ENCODE assay signal across 8 cellular contexts in genomic region chr19:932647-933552, GRCh38. TPM values are rescaled to one million over a fixed set of nuclear protein-coding genes. Genes with fewer than 3 reads are reported as not detected.
DNase-seq lines count a peak whose midpoint lies in the region; ATAC-seq and TF ChIP-seq lines count a peak whose summit lies in the region.

No MANE protein-coding gene starts in this region.

- peak overlapping the region; percentile 57 for H3K9ac ChIP-seq in endocrine pancreas (ENCODE audit: control insufficient read depth, insufficient read depth, low read length)

- no peaks in the 10 kb centered on the region for H3K36me3 ChIP-seq in endocrine pancreas (ENCODE audit: control insufficient read depth, insufficient read depth, low read length)

- TF ChIP-seq CTCF in activated B cell treated with CpG ODN at 0.5 μM for 24 hours (IDR thresholded peaks at IDR 0.05): no peak

- CTCF ChIA-PET in activated B cell treated with CpG ODN at 0.5 μM for 24 hours (lab: Charles Lee): interaction anchor here (2.1 kb wide), 1 partner anchor 49 kb away, joined by 5 read pairs; no protein-coding TSS in a partner anchor

- H3K4me1 Mint-ChIP-seq in activated B cell treated with CpG ODN at 0.5 μM for 24 hours: peaks cover 41% of the 10 kb centered on the region
- H3K4me1 Mint-ChIP-seq in natural killer cell treated with Interleukin-12 subunit alpha and Interleukin-12 subunit beta and Interleukin-15 and Interleukin-18, amount 100 ng/mL, for 72 hours (ENCODE audit: low read depth in 2 of 2): peaks cover 8 to 13% of the 10 kb centered on the region in 2 donors

- H3K9me3 ChIP-seq in endocrine pancreas (ENCODE audit: control insufficient read depth, low read length): no peaks in the 10 kb centered on the region

- ATAC-seq in activated B cell treated with CpG ODN at 0.5 μM for 24 hours (ENCODE audit: low read depth) (peak; percentile 36), HG03175 (IDR thresholded peaks at IDR 0.05; ENCODE audit: unreplicated experiment) (no peak)
- ATAC-seq in natural killer cell treated with Interleukin-12 subunit alpha and Interleukin-12 subunit beta and Interleukin-15 and Interleukin-18, amount 100 ng/mL, for 72 hours: peak; percentile 62 to 72

- intact Hi-C loops in activated B cell treated with CpG ODN at 0.5 μM for 24 hours (cut with micrococcal nuclease): no loop called here

- peak overlapping the region; percentile 79 for H3K27ac Mint-ChIP-seq in activated B cell treated with CpG ODN at 0.5 μM for 24 hours
- H3K27ac Mint-ChIP-seq in natural killer cell treated with Interleukin-12 subunit alpha and Interleukin-12 subunit beta and Interleukin-15 and Interleukin-18, amount 100 ng/mL, for 72 hours: peak overlapping the region; percentile 39 to 81

- H3K4me3 ChIP-seq in endocrine pancreas (ENCODE audit: control insufficient read depth, insufficient read depth, low read length): no peak overlapping the region

- H3K4me1 ChIP-seq in endocrine pancreas (ENCODE audit: control insufficient read depth, insufficient read depth, low read length): no peaks in the 10 kb centered on the region

- no peaks in the 10 kb centered on the region for H3K27me3 Mint-ChIP-seq in activated B cell treated with CpG ODN at 0.5 μM for 24 hours
- peaks cover 0 to 2% of the 10 kb centered on the region in 2 donors for H3K27me3 Mint-ChIP-seq in natural killer cell treated with Interleukin-12 subunit alpha and Interleukin-12 subunit beta and Interleukin-15 and Interleukin-18, amount 100 ng/mL, for 72 hours

- H3K36me3 Mint-ChIP-seq in activated B cell treated with CpG ODN at 0.5 μM for 24 hours (ENCODE audit: low read depth): peaks cover 24% of the 10 kb centered on the region
- peaks cover 6% of the 10 kb centered on the region for H3K36me3 Mint-ChIP-seq in natural killer cell treated with Interleukin-12 subunit alpha and Interleukin-12 subunit beta and Interleukin-15 and Interleukin-18, amount 100 ng/mL, for 72 hours

- no peaks in the 10 kb centered on the region for H3K27me3 ChIP-seq in endocrine pancreas (ENCODE audit: control insufficient read depth, insufficient read depth, low read length)

- DNase-seq in DMS53 (lab: John Stamatoyannopoulos, UW): peak; percentile 23
- no peak for DNase-seq in DMS53 treated with DMSO at 0.1 percent for 48 hours (lab: John Stamatoyannopoulos, UW; ENCODE audit: unreplicated experiment)
- DNase-seq in activated B cell treated with CpG ODN at 0.5 μM for 24 hours: no peak
- no peak for DNase-seq in natural killer cell treated with Interleukin-12 subunit alpha and Interleukin-12 subunit beta and Interleukin-15 and Interleukin-18, amount 100 ng/mL, for 72 hours (ENCODE audit: low spot score)
- no peak for DNase-seq in NCI-H1436 treated with DMSO at 0.1 percent for 48 hours (lab: John Stamatoyannopoulos, UW)
- DNase-seq in NCI-H446 treated with DMSO at 0.1 percent for 48 hours (lab: John Stamatoyannopoulos, UW): no peak

- no peaks in the 10 kb centered on the region for H3K9me3 Mint-ChIP-seq in activated B cell treated with CpG ODN at 0.5 μM for 24 hours
- H3K9me3 Mint-ChIP-seq in natural killer cell treated with Interleukin-12 subunit alpha and Interleukin-12 subunit beta and Interleukin-15 and Interleukin-18, amount 100 ng/mL, for 72 hours: peaks cover 3% of the 10 kb centered on the region

- POLR2A ChIA-PET in activated B cell treated with CpG ODN at 0.5 μM for 24 hours (lab: Charles Lee): interaction anchor here (0.6 to 1.9 kb wide), 7 partner anchors 9 to 136 kb away, joined by 3 to 14 read pairs (median 6); partner anchors contain the start of genes PTBP1 and WDR18

- peak overlapping the region; percentile 72 for H3K4me3 Mint-ChIP-seq in activated B cell treated with CpG ODN at 0.5 μM for 24 hours
- H3K4me3 Mint-ChIP-seq in natural killer cell treated with Interleukin-12 subunit alpha and Interleukin-12 subunit beta and Interleukin-15 and Interleukin-18, amount 100 ng/mL, for 72 hours: peak overlapping the region; percentile 79

RNA-seq across cellular contexts. Expression of gene ARID3A, which starts 7.1 kb away (rescaled TPM):
- total RNA-seq in activated B cell treated with CpG ODN at 0.5 μM for 24 hours: 67.7 and 74.9 TPM in 2 replicates
- 10 to 100 TPM; 42.8 to 46.1 TPM for total RNA-seq in natural killer cell treated with Interleukin-12 subunit alpha and Interleukin-12 subunit beta and Interleukin-15 and Interleukin-18, amount 100 ng/mL, for 72 hours

RNA-seq across cellular contexts. Expression of gene KISS1R, which starts 15.8 kb away (rescaled TPM):
- total RNA-seq in activated B cell treated with CpG ODN at 0.5 μM for 24 hours: 0.49 TPM in 2 replicates
- 1 to 10 TPM in 1 of 2 donors, not detected in 1; 1.1 TPM for total RNA-seq in natural killer cell treated with Interleukin-12 subunit alpha and Interleukin-12 subunit beta and Interleukin-15 and Interleukin-18, amount 100 ng/mL, for 72 hours

RNA-seq across cellular contexts. Expression of gene R3HDM4, which starts 19.9 kb away (rescaled TPM):
- total RNA-seq in activated B cell treated with CpG ODN at 0.5 μM for 24 hours: 174 and 189 TPM in 2 replicates
- total RNA-seq in natural killer cell treated with Interleukin-12 subunit alpha and Interleukin-12 subunit beta and Interleukin-15 and Interleukin-18, amount 100 ng/mL, for 72 hours: 10 to 100 TPM; 48.4 to 68.3 TPM

RNA-seq across cellular contexts. Expression of gene RNU6-9, which starts 39.6 kb away (rescaled TPM):
- not detected in 2 replicates for total RNA-seq in activated B cell treated with CpG ODN at 0.5 μM for 24 hours
- not detected for total RNA-seq in natural killer cell treated with Interleukin-12 subunit alpha and Interleukin-12 subunit beta and Interleukin-15 and Interleukin-18, amount 100 ng/mL, for 72 hours

RNA-seq across cellular contexts. Expression of gene MED16, which starts 39.9 kb away (rescaled TPM):
- 76.1 and 79.3 TPM in 2 replicates for total RNA-seq in activated B cell treated with CpG ODN at 0.5 μM for 24 hours
- 10 to 100 TPM; 46.4 to 79.6 TPM for total RNA-seq in natural killer cell treated with Interleukin-12 subunit alpha and Interleukin-12 subunit beta and Interleukin-15 and Interleukin-18, amount 100 ng/mL, for 72 hours
